In genomic region chr13:110390572-110390971, GRCh38 we compare ENCODE assay signal across 13 cellular contexts.
A peak's percentile ranks its signal among the peaks of the same experiment; 100 is the strongest.
DNase-seq lines count a peak whose midpoint lies in the region; ATAC-seq and TF ChIP-seq lines count a peak whose summit lies in the region.
"Had no signal": no experiment of that assay in that cellular context is flagged by ENCODE, and none has a peak within 500 bp of the region (broad histone marks: within the 10 kb centered on the region; RNA-seq: fewer than 3 reads in every experiment).

No MANE protein-coding gene starts in this region.

- POLR2A ChIA-PET in Caco-2 (lab: Charles Lee), result no interaction called here

- intact Hi-C loops in Caco-2 (cut with micrococcal nuclease; ENCODE audit: unreplicated experiment), result no loop called here
- intact Hi-C loops in gastrocnemius medialis (cut with DNase I; ENCODE audit: low total_unique reads), result loop anchor here (10.0 kb wide), 1 partner anchor 46 kb away; no protein-coding TSS in a partner anchor
- intact Hi-C loops in ovary (cut with DNase I), result loop anchor here in 1 of 4 donors (10.0 kb wide), 1 partner anchor 46 kb away; no protein-coding TSS in a partner anchor

- peaks cover 12% of the 10 kb centered on the region for H3K9me3 Mint-ChIP-seq in Caco-2 (ENCODE audit: unreplicated experiment)

- no peak overlapping the region for H3K4me3 Mint-ChIP-seq in Caco-2 (ENCODE audit: unreplicated experiment)

- H3K27me3 ChIP-seq in Caco-2 (replicated peaks; ENCODE audit: control insufficient read depth, insufficient read depth, low read length) (no peaks in the 10 kb centered on the region), gastrocnemius medialis (no peaks in the 10 kb centered on the region), ovary (no peaks in the 10 kb centered on the region)

- H3K4me1 Mint-ChIP-seq in Caco-2 (ENCODE audit: low read depth, unreplicated experiment), result peaks cover 10% of the 10 kb centered on the region

- no TSS peak for BruUV-seq in Caco-2 (replicated peaks; lab: Mats Ljungman, UMichigan)

- TF ChIP-seq POLR2A in gastrocnemius medialis (IDR thresholded peaks at IDR 0.05) (no peak), ovary (IDR thresholded peaks at IDR 0.05) (no peak)

- H3K27ac Mint-ChIP-seq in Caco-2 (ENCODE audit: unreplicated experiment), result peak overlapping the region; percentile 39
- H3K27ac Mint-ChIP-seq: progenitor cell of endocrine pancreas had no signal

- CTCF ChIA-PET in Caco-2 (lab: Charles Lee), result no interaction called here

- no peak overlapping the region for H3K4me3 ChIP-seq in Caco-2 (ENCODE audit: low read depth, low read length)
- H3K4me3 ChIP-seq in foreskin fibroblast (ENCODE audit: low read depth in 1 of 2, low read length in 2 of 2), result no peak overlapping the region
- no peak overlapping the region for H3K4me3 ChIP-seq in gastrocnemius medialis
- H3K4me3 ChIP-seq in ovary, result no peak overlapping the region

- no peak for DNase-seq in Caco-2
- peak; percentile 77 for DNase-seq in amniotic stem cell (lab: John Stamatoyannopoulos, UW)
- peak; percentile 73 to 79 for DNase-seq in foreskin fibroblast
- no peak for DNase-seq in gastrocnemius medialis
- no peak for DNase-seq in NCI-H2081 treated with DMSO at 0.1 percent for 48 hours (lab: John Stamatoyannopoulos, UW)
- DNase-seq in ovary, result no peak
- DNase-seq: activated CD4-positive, alpha-beta T cell treated with anti-CD3 and anti-CD28 coated beads for 48 hours; NCI-H524 treated with DMSO at 0.1 percent for 48 hours had no signal

- H3K4me1 ChIP-seq in Caco-2, result peaks cover 17% of the 10 kb centered on the region
- H3K4me1 ChIP-seq in gastrocnemius medialis, result peaks cover 14 to 41% of the 10 kb centered on the region in 2 donors
- peaks cover 9% of the 10 kb centered on the region for H3K4me1 ChIP-seq in ovary (ENCODE audit: insufficient read depth)

- ATAC-seq in gastrocnemius medialis (no peak), HG03378 (IDR thresholded peaks at IDR 0.05; ENCODE audit: unreplicated experiment) (no peak), HG03457 (IDR thresholded peaks at IDR 0.05; ENCODE audit: unreplicated experiment) (no peak)
- ATAC-seq: HCT116 had no signal

- TF ChIP-seq EP300 in ovary (IDR thresholded peaks at IDR 0.05), result no peak

- H3K27ac ChIP-seq in gastrocnemius medialis (peak overlapping the region in 3 of 4 donors; percentile 40 to 73 (median 44)), ovary (no peak overlapping the region)
- H3K27ac ChIP-seq: C4-2B had no signal

- H3K36me3 ChIP-seq in Caco-2 (ENCODE audit: control insufficient read depth, insufficient read depth, low read length) (no peaks in the 10 kb centered on the region), gastrocnemius medialis (no peaks in the 10 kb centered on the region), ovary (no peaks in the 10 kb centered on the region)

- no peaks in the 10 kb centered on the region for H3K36me3 Mint-ChIP-seq in Caco-2 (ENCODE audit: insufficient read depth, unreplicated experiment)

- H3K9me3 ChIP-seq in Caco-2 (peaks cover 24% of the 10 kb centered on the region), gastrocnemius medialis (no peaks in the 10 kb centered on the region), ovary (no peaks in the 10 kb centered on the region)

- in situ Hi-C loops in gastrocnemius medialis (cut with MboI; ENCODE audit: low sequenced_read_pairs in 4 of 4), result no loop called here

- H3K27me3 Mint-ChIP-seq in Caco-2 (ENCODE audit: insufficient read depth, unreplicated experiment), result no peaks in the 10 kb centered on the region
- H3K27me3 Mint-ChIP-seq: progenitor cell of endocrine pancreas had no signal

- no peak for TF ChIP-seq CTCF in Caco-2 (IDR thresholded peaks at IDR 0.05; ENCODE audit: insufficient read depth in 1 of 2, low read depth in 1 of 2, low read length in 1 of 2, severe bottlenecking in 1 of 2, unreplicated experiment in 1 of 2)
- no peak for TF ChIP-seq CTCF in foreskin fibroblast (IDR thresholded peaks at IDR 0.05; ENCODE audit: low read depth, low read length)
- TF ChIP-seq CTCF in gastrocnemius medialis (IDR thresholded peaks at IDR 0.05 in 4 of 5, conservative IDR thresholded peaks at IDR 0.05 in 1 of 5), result no peak
- no peak for TF ChIP-seq CTCF in ovary (IDR thresholded peaks at IDR 0.05)

- WGBS in ovary, 3 donors, result 77 to 89% (median 88%) methylated on average over 5 of the region's 5 CpGs

Comparison
In these comparisons a context has a peak if more than half of its experiments do, and no peak if none do; other contexts are left out.
1. DNase-seq: peak in amniotic stem cell (single experiment) and foreskin fibroblast (2 of 2); none in Caco-2 (0 of 2), gastrocnemius medialis (0 of 2), NCI-H2081 treated with DMSO at 0.1 percent for 48 hours (single experiment) and ovary (0 of 5).
2. H3K27ac ChIP-seq: peak in gastrocnemius medialis (3 of 4); none in ovary (0 of 2).